ENCODE assay signal across 4 cellular contexts in the genomic region with DNA sequence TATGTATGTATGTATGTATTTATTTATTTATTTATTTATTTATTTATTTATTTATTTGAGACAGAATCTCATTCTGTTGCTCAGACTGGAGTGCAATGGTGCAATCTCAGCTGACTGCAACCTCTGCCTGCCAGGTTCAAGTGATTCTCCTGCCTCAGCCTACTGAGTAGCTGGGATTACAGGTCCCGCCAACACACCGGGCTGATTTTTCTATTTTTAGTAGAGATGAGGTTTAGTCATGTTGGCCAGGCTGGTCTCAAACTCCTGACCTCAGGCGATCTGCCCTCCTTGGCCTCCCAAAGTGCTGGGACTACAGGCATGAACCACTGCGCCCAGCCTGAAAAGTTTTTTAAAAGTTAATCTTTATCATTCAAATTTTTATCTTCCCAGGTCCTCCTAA.
DNase-seq lines count a peak whose midpoint lies in the region; ATAC-seq and TF ChIP-seq lines count a peak whose summit lies in the region.
"Not testable (repeated sequence)": the region's sequence is repeated elsewhere in the genome, so short reads cannot be mapped to it uniquely, and the experiment has no call there.

No MANE protein-coding gene starts in this region.

- TF ChIP-seq CTCF in psoas muscle (IDR thresholded peaks at IDR 0.05): not testable (repeated sequence)

- H3K36me3 ChIP-seq in psoas muscle (ENCODE audit: insufficient read depth in 1 of 2, low read depth in 1 of 2): not testable (repeated sequence)

- WGBS in psoas muscle, 3 donors: 42 to 58% (median 55%) methylated on average over 4 of the region's 4 CpGs

- not testable (repeated sequence) for H3K27me3 ChIP-seq in psoas muscle (ENCODE audit: insufficient read depth in 3 of 3, low read length in 2 of 3)

- H3K9me3 ChIP-seq in psoas muscle: not testable (repeated sequence)

- ATAC-seq in Right ventricle myocardium inferior: peak; percentile 34
- peak; percentile 53 for ATAC-seq in Right ventricle myocardium superior (ENCODE audit: poor library complexity)
- ATAC-seq in left ventricle myocardium superior: peak; percentile 80
- peak in 3 of 4 donors; percentile 39 to 91 (median 86) for ATAC-seq in psoas muscle

- intact Hi-C loops in Right ventricle myocardium inferior (cut with DNase I); Right ventricle myocardium superior (cut with DNase I); left ventricle myocardium superior (cut with micrococcal nuclease); psoas muscle (cut with DNase I): not testable (repeated sequence)

- not testable (repeated sequence) for DNase-seq in Right ventricle myocardium inferior (ENCODE audit: missing footprints); Right ventricle myocardium superior; left ventricle myocardium superior; psoas muscle

- not testable (repeated sequence) for H3K4me3 ChIP-seq in psoas muscle

- H3K27ac ChIP-seq in psoas muscle: not testable (repeated sequence)

- not testable (repeated sequence) for H3K4me1 ChIP-seq in psoas muscle

Comparison
In these comparisons a context has a peak if more than half of its experiments do, and no peak if none do; other contexts are left out.
1. ATAC-seq: peak in every context shown above with its lines; median percentile 86 in psoas muscle; 80 in left ventricle myocardium superior; 53 in Right ventricle myocardium superior; 34 in Right ventricle myocardium inferior.